9 cellular contexts compared by ENCODE assay signal in genomic region chr11:59822989-59823566, GRCh38. TPM values are rescaled to one million over a fixed set of nuclear protein-coding genes. Genes with fewer than 3 reads are reported as not detected.
DNase-seq lines count a peak whose midpoint lies in the region; ATAC-seq, FAIRE-seq and TF ChIP-seq lines count a peak whose summit lies in the region.
"Had no signal": no experiment of that assay in that cellular context is flagged by ENCODE, and none has a peak within 500 bp of the region (broad histone marks: within the 10 kb centered on the region; RNA-seq: fewer than 3 reads in every experiment).

No MANE protein-coding gene starts in this region.

- H3K4ac ChIP-seq in H1 (replicated peaks; ENCODE audit: insufficient read length, low read depth, low read length): no peak overlapping the region

- no peak overlapping the region for H2AK5ac ChIP-seq in H1 (ENCODE audit: low read depth, low read length)

- H3K14ac ChIP-seq in H1 (ENCODE audit: insufficient read length): no peak overlapping the region

- H2AFZ ChIP-seq in Loucy (ENCODE audit: low read length): peak overlapping the region; percentile 72
- no peak overlapping the region for H2AFZ ChIP-seq in SK-N-SH (ENCODE audit: low read depth)
- H2AFZ ChIP-seq in H1 (ENCODE audit: low read length): no peak overlapping the region

- TF ChIP-seq POLR2A in H1 (IDR thresholded peaks at IDR 0.05; ENCODE audit: control extremely low read depth in 1 of 2, low read depth in 2 of 2, low read length in 2 of 2): no peak

- TF ChIP-seq CTCF in GM10266 (IDR thresholded peaks at IDR 0.05; ENCODE audit: control insufficient read depth, insufficient read depth, low read depth, missing control alignments) (peak; percentile 61), HEK293 (tag by site-specific recombination; IDR thresholded peaks at IDR 0.05) (peak; percentile 20; the same call in 1 of the 2 replicates), Loucy (conservative IDR thresholded peaks at IDR 0.05; ENCODE audit: low read length) (peak; percentile 86), SK-N-SH (IDR thresholded peaks at IDR 0.05) (peak; percentile 78), H1 (IDR thresholded peaks at IDR 0.05; ENCODE audit: control extremely low read depth in 1 of 3, insufficient read depth in 1 of 3, low read depth in 1 of 3, low read length in 3 of 3) (peak; percentile 11 to 63 (median 62))

- no peaks in the 10 kb centered on the region for H3K79me1 ChIP-seq in H1 (ENCODE audit: low read depth, low read length)

- H3K9me3 ChIP-seq in HEK293 (ENCODE audit: control insufficient read depth, insufficient read depth, low read depth, low read length) (no peaks in the 10 kb centered on the region), Loucy (ENCODE audit: insufficient read depth, low read depth, low read length) (no peaks in the 10 kb centered on the region), SK-N-SH (no peaks in the 10 kb centered on the region), H1 (ENCODE audit: insufficient read depth in 2 of 2, low read depth in 1 of 2, low read length in 1 of 2) (no peaks in the 10 kb centered on the region)

- H3K23ac ChIP-seq in H1 (ENCODE audit: insufficient read length): no peak overlapping the region

- peak overlapping the region; percentile 67 for H3K9ac ChIP-seq in Loucy (ENCODE audit: low read depth, low read length, poor library complexity, severe bottlenecking)
- H3K9ac ChIP-seq in SK-N-SH: no peak overlapping the region
- H3K9ac ChIP-seq in H1 (replicated peaks in 1 of 4; ENCODE audit: extremely low read depth in 1 of 4, low read depth in 3 of 4, low read length in 3 of 4): no peak overlapping the region

- H3K27me3 ChIP-seq in Loucy (ENCODE audit: insufficient read depth, low read length, poor library complexity, severe bottlenecking): no peaks in the 10 kb centered on the region
- H3K27me3 ChIP-seq in SK-N-SH (ENCODE audit: insufficient read depth): no peaks in the 10 kb centered on the region
- H3K27me3 ChIP-seq in H1 (replicated peaks in 1 of 4; ENCODE audit: control insufficient read depth in 3 of 4, extremely low read depth in 1 of 4, insufficient read depth in 3 of 4, low read length in 3 of 4): no peaks in the 10 kb centered on the region

- no peaks in the 10 kb centered on the region for H3K4me1 ChIP-seq in HEK293 (ENCODE audit: control insufficient read depth, insufficient read depth, low read length)
- H3K4me1 ChIP-seq in Loucy (ENCODE audit: insufficient read depth, low read length, poor library complexity, severe bottlenecking): peaks cover 37% of the 10 kb centered on the region
- H3K4me1 ChIP-seq in SK-N-SH (ENCODE audit: control insufficient read depth in 1 of 2, insufficient read depth in 2 of 2, low read depth in 1 of 2, low read length in 1 of 2): no peaks in the 10 kb centered on the region
- H3K4me1 ChIP-seq in H1 (replicated peaks in 1 of 4; ENCODE audit: control insufficient read depth in 3 of 4, insufficient read depth in 4 of 4, low read length in 3 of 4): peaks cover 0 to 5% (median 0%) of the 10 kb centered on the region in 4 experiments; a peak in 2 of 7 replicates

- no peak overlapping the region for H3K18ac ChIP-seq in H1 (ENCODE audit: extremely low read depth, low read length)

- CTCF ChIA-PET in HEK293 (lab: Yijun Ruan, JAX): interaction anchor here (0.6 to 1.6 kb wide), 14 partner anchors 11 to 523 kb away, joined by 3 to 28 read pairs (median 3); no protein-coding TSS in a partner anchor
- CTCF ChIA-PET in SK-N-SH (lab: Yijun Ruan, JAX): interaction anchor here (0.5 to 1.3 kb wide), 12 partner anchors 15 to 428 kb away, joined by 3 to 6 read pairs (median 3); no protein-coding TSS in a partner anchor
- CTCF ChIA-PET in H1 (lab: Charles Lee; ENCODE audit: partially characterized antibody): interaction anchor here (0.6 to 2.8 kb wide), 15 partner anchors 11 to 428 kb away, joined by 3 to 13 read pairs (median 3); partner anchors contain the start of gene CBLIF

- H3K27ac ChIP-seq in HEK293 (ENCODE audit: extremely low read depth, low read depth, low read length) (no peak overlapping the region), SK-N-SH (ENCODE audit: low read depth in 2 of 2, low read length in 1 of 2) (no peak overlapping the region), H1 (ENCODE audit: low read depth, low read length) (no peak overlapping the region)
- H3K27ac ChIP-seq: SK-N-MC had no signal

- no peak for ATAC-seq in GM19328 (IDR thresholded peaks at IDR 0.05; ENCODE audit: unreplicated experiment)

- TF ChIP-seq RAD21 in SK-N-SH (IDR thresholded peaks at IDR 0.05; ENCODE audit: low read length): peak; percentile 83
- TF ChIP-seq RAD21 in H1 (IDR thresholded peaks at IDR 0.05 in 1 of 2, conservative IDR thresholded peaks at IDR 0.05 in 1 of 2; ENCODE audit: low read depth in 2 of 2, low read length in 2 of 2): peak; percentile 81 to 86

- H4K8ac ChIP-seq in H1 (ENCODE audit: extremely low read depth, insufficient read depth, low read length): no peak overlapping the region

- no peak overlapping the region for H2BK120ac ChIP-seq in H1 (replicated peaks; ENCODE audit: low read depth, low read length)

- H3K79me2 ChIP-seq in Loucy (ENCODE audit: insufficient read depth, low read length) (peaks cover 24% of the 10 kb centered on the region; the same call in 1 of the 2 replicates), SK-N-SH (ENCODE audit: insufficient read depth) (no peaks in the 10 kb centered on the region), H1 (ENCODE audit: control insufficient read depth in 1 of 2, insufficient read depth in 2 of 2, low read length in 2 of 2) (no peaks in the 10 kb centered on the region)

- no peak overlapping the region for H2BK20ac ChIP-seq in H1 (ENCODE audit: low read length)

- H3K23me2 ChIP-seq in H1 (ENCODE audit: low read depth, low read length): no peaks in the 10 kb centered on the region; the same call in 1 of the 2 replicates

- H2BK12ac ChIP-seq in H1 (ENCODE audit: low read depth, low read length): no peak overlapping the region

- POLR2A ChIA-PET in HEK293 (lab: Yijun Ruan, JAX) (no interaction called here), SK-N-SH (lab: Yijun Ruan, JAX) (no interaction called here), H1 (lab: Charles Lee; ENCODE audit: partially characterized antibody) (no interaction called here)

- DNase-seq in AG08395 (ENCODE audit: low spot score): peak; percentile 62
- DNase-seq in GM10266 (ENCODE audit: extremely low spot score): peak; percentile 47
- peak; percentile 53 for DNase-seq in SK-N-SH
- DNase-seq in H1 (ENCODE audit: low read depth in 1 of 2, low spot score in 2 of 2): no peak
- peak; percentile 33 for DNase-seq in middle frontal gyrus (ENCODE audit: extremely low spot score, low spot score)

- 1% methylated on average over 9 of the region's 9 CpGs for WGBS in SK-N-SH (ENCODE audit: low lambda C conversion rate)
- WGBS in H1 (ENCODE audit: extremely low coverage in 1 of 2, insufficient coverage in 1 of 2, insufficient read length in 1 of 2, insufficient replicate concordance in 2 of 2, low coverage in 1 of 2, low lambda C conversion rate in 2 of 2, missing lambda C conversion rate in 1 of 2), 2 experiments: 61% methylated on average over 9 of the region's 9 CpGs; no CpG with 5 or more reads in 1 of the 2 experiments

- peak; percentile 48 for FAIRE-seq in H1 (lab: Jason Lieb, UNC)

- no peak overlapping the region for H2BK5ac ChIP-seq in H1 (ENCODE audit: low read depth, low read length)

- no peak overlapping the region for H4K5ac ChIP-seq in H1 (ENCODE audit: insufficient read length, low read depth, low read length)

- H3K36me3 ChIP-seq in HEK293 (ENCODE audit: control insufficient read depth in 2 of 2, insufficient read depth in 1 of 2, low read length in 2 of 2) (no peaks in the 10 kb centered on the region), Loucy (ENCODE audit: insufficient read depth, low read length) (no peaks in the 10 kb centered on the region), SK-N-SH (replicated peaks in 1 of 2; ENCODE audit: control insufficient read depth in 1 of 2, insufficient read depth in 2 of 2, low read length in 1 of 2) (no peaks in the 10 kb centered on the region), H1 (ENCODE audit: control insufficient read depth in 2 of 4, insufficient read depth in 4 of 4, low read length in 3 of 4) (no peaks in the 10 kb centered on the region)

- H3K4me2 ChIP-seq in Loucy (ENCODE audit: low read depth, low read length, poor library complexity, severe bottlenecking): peak overlapping the region; percentile 72
- no peak overlapping the region for H3K4me2 ChIP-seq in SK-N-SH
- no peak overlapping the region for H3K4me2 ChIP-seq in H1 (ENCODE audit: insufficient read depth in 1 of 2, low read depth in 2 of 2, low read length in 2 of 2)

- no peaks in the 10 kb centered on the region for H4K20me1 ChIP-seq in Loucy (ENCODE audit: insufficient read depth, low read length, poor library complexity, severe bottlenecking)
- H4K20me1 ChIP-seq in SK-N-SH (ENCODE audit: insufficient read depth): no peaks in the 10 kb centered on the region
- H4K20me1 ChIP-seq in H1 (replicated peaks in 1 of 2; ENCODE audit: control insufficient read depth in 1 of 2, insufficient read depth in 2 of 2, low read length in 2 of 2): no peaks in the 10 kb centered on the region

- H2BK15ac ChIP-seq in H1 (ENCODE audit: low read length): no peak overlapping the region

- H3K56ac ChIP-seq in H1 (replicated peaks; ENCODE audit: insufficient read length, low read depth, low read length): no peak overlapping the region

- TF ChIP-seq EP300 in SK-N-SH (IDR thresholded peaks at IDR 0.05; ENCODE audit: borderline replicate concordance in 1 of 2, low read depth in 1 of 2, low read length in 1 of 2) (no peak), H1 (IDR thresholded peaks at IDR 0.05; ENCODE audit: borderline replicate concordance in 1 of 2, low read depth in 2 of 2, low read length in 2 of 2) (no peak)

- H3K9me2 ChIP-seq in Loucy (replicated peaks; ENCODE audit: low read depth, low read length) (no peaks in the 10 kb centered on the region), SK-N-SH (no peaks in the 10 kb centered on the region)

- no peak overlapping the region for H3K4me3 ChIP-seq in HEK293 (ENCODE audit: low read depth, low read length)
- peak overlapping the region; percentile 58 for H3K4me3 ChIP-seq in Loucy (ENCODE audit: low read length, poor library complexity, severe bottlenecking)
- H3K4me3 ChIP-seq in SK-N-SH (ENCODE audit: low read depth in 2 of 2, low read length in 1 of 2): no peak overlapping the region
- H3K4me3 ChIP-seq in H1 (ENCODE audit: extremely low read depth in 1 of 4, insufficient read depth in 2 of 4, low read depth in 3 of 4, low read length in 4 of 4): no peak overlapping the region
- H3K4me3 ChIP-seq: SK-N-MC had no signal

- H3F3A ChIP-seq in Loucy (ENCODE audit: low read depth): peaks cover 10% of the 10 kb centered on the region
- H3F3A ChIP-seq in SK-N-SH (replicated peaks; ENCODE audit: insufficient read depth): no peaks in the 10 kb centered on the region

- H4K91ac ChIP-seq in H1 (replicated peaks; ENCODE audit: insufficient read length, low read length): no peak overlapping the region

RNA-seq across cellular contexts. Expression of gene MRPL16, which starts 12.5 kb away (rescaled TPM):
- 70.1 and 77.6 TPM in 2 replicates for polyA plus RNA-seq in SK-N-SH (2012; rRNA removed)
- 83.3 and 91.2 TPM in 2 replicates for polyA plus RNA-seq in SK-N-SH (2012; cell fraction: cytosol; rRNA removed)
- 46.4 and 50.2 TPM in 2 replicates for polyA plus RNA-seq in SK-N-SH (2012; cell fraction: nucleus; rRNA removed)
- 76.8 and 79.8 TPM in 2 replicates for total RNA-seq in H1 (2021; fragmentation: NEBNext Ultra II Directional; extraction: Animal tissue kit (Norgen Biotek cat#: 25700))
- 69.2 and 72.3 TPM in 2 replicates for polyA plus RNA-seq in H1 (2011; rRNA removed)
- 105 TPM for polyA plus RNA-seq in H1 (2011; cell fraction: cytosol; rRNA removed)
- polyA plus RNA-seq in H1 (2011; cell fraction: nucleus; rRNA removed): 46.5 TPM
- polyA plus RNA-seq in H1 (2012, experiment 1 of 2): 86.4 to 94.2 TPM (median 89.9 TPM) in 4 replicates
- polyA plus RNA-seq in H1 (2012, experiment 2 of 2): 67.1 TPM
- polyA plus RNA-seq in H1 (2013, experiment 1 of 2): 80.6 TPM
- polyA plus RNA-seq in H1 (2013, experiment 2 of 2): 83.2 TPM
- polyA minus RNA-seq in H1 (2011; rRNA and poly(A)+ RNA removed): 35.6 and 43.8 TPM in 2 replicates
- polyA minus RNA-seq in H1 (2011; cell fraction: cytosol; rRNA and poly(A)+ RNA removed): 27.0 TPM
- polyA minus RNA-seq in H1 (2011; cell fraction: nucleus; rRNA and poly(A)+ RNA removed): 23.9 TPM

RNA-seq across cellular contexts. Expression of gene CBLIF, which starts 22.2 kb away (rescaled TPM):
- polyA plus RNA-seq in SK-N-SH (2012; rRNA removed) (not detected in 2 replicates), H1 (2011; rRNA removed) (not detected in 2 replicates)
- not detected in 2 replicates for polyA plus RNA-seq in SK-N-SH (2012; cell fraction: cytosol; rRNA removed)
- not detected in 2 replicates for polyA plus RNA-seq in SK-N-SH (2012; cell fraction: nucleus; rRNA removed)
- total RNA-seq in H1 (2021; fragmentation: NEBNext Ultra II Directional; extraction: Animal tissue kit (Norgen Biotek cat#: 25700)): not detected in 2 replicates
- polyA plus RNA-seq in H1 (2011; cell fraction: cytosol; rRNA removed): not detected
- not detected for polyA plus RNA-seq in H1 (2011; cell fraction: nucleus; rRNA removed)
- not detected in 4 replicates for polyA plus RNA-seq in H1 (2012, experiment 1 of 2)
- not detected for polyA plus RNA-seq in H1 (2012, experiment 2 of 2)
- not detected for polyA plus RNA-seq in H1 (2013, experiment 1 of 2)
- not detected for polyA plus RNA-seq in H1 (2013, experiment 2 of 2)
- not detected in 2 replicates for polyA minus RNA-seq in H1 (2011; rRNA and poly(A)+ RNA removed)
- not detected for polyA minus RNA-seq in H1 (2011; cell fraction: cytosol; rRNA and poly(A)+ RNA removed)
- polyA minus RNA-seq in H1 (2011; cell fraction: nucleus; rRNA and poly(A)+ RNA removed): not detected

RNA-seq across cellular contexts. Expression of gene TCN1, which starts 43.2 kb away (rescaled TPM):
- 0.03 TPM in 1 of 2 replicates, not detected in the other for polyA plus RNA-seq in SK-N-SH (2012; rRNA removed)
- not detected in 2 replicates for polyA plus RNA-seq in SK-N-SH (2012; cell fraction: cytosol; rRNA removed)
- not detected in 2 replicates for polyA plus RNA-seq in SK-N-SH (2012; cell fraction: nucleus; rRNA removed)
- not detected in 2 replicates for total RNA-seq in H1 (2021; fragmentation: NEBNext Ultra II Directional; extraction: Animal tissue kit (Norgen Biotek cat#: 25700))
- polyA plus RNA-seq in H1 (2011; rRNA removed): not detected in 2 replicates
- not detected for polyA plus RNA-seq in H1 (2011; cell fraction: cytosol; rRNA removed)
- not detected for polyA plus RNA-seq in H1 (2011; cell fraction: nucleus; rRNA removed)
- not detected in 4 replicates for polyA plus RNA-seq in H1 (2012, experiment 1 of 2)
- polyA plus RNA-seq in H1 (2012, experiment 2 of 2): not detected
- not detected for polyA plus RNA-seq in H1 (2013, experiment 1 of 2)
- polyA plus RNA-seq in H1 (2013, experiment 2 of 2): not detected
- not detected in 2 replicates for polyA minus RNA-seq in H1 (2011; rRNA and poly(A)+ RNA removed)
- not detected for polyA minus RNA-seq in H1 (2011; cell fraction: cytosol; rRNA and poly(A)+ RNA removed)
- polyA minus RNA-seq in H1 (2011; cell fraction: nucleus; rRNA and poly(A)+ RNA removed): not detected

RNA-seq across cellular contexts. Expression of gene OOSP3, which starts 55.5 kb away (rescaled TPM):
- not detected in 2 replicates for polyA plus RNA-seq in SK-N-SH (2012; rRNA removed)
- not detected in 2 replicates for polyA plus RNA-seq in SK-N-SH (2012; cell fraction: cytosol; rRNA removed)
- polyA plus RNA-seq in SK-N-SH (2012; cell fraction: nucleus; rRNA removed): not detected in 2 replicates
- not detected in 2 replicates for total RNA-seq in H1 (2021; fragmentation: NEBNext Ultra II Directional; extraction: Animal tissue kit (Norgen Biotek cat#: 25700))
- polyA plus RNA-seq in H1 (2011; rRNA removed): not detected in 2 replicates
- polyA plus RNA-seq in H1 (2011; cell fraction: cytosol; rRNA removed): not detected
- polyA plus RNA-seq in H1 (2011; cell fraction: nucleus; rRNA removed): not detected
- polyA plus RNA-seq in H1 (2012, experiment 1 of 2): not detected in 4 replicates
- polyA plus RNA-seq in H1 (2012, experiment 2 of 2): not detected
- polyA plus RNA-seq in H1 (2013, experiment 1 of 2): 0.12 TPM
- polyA plus RNA-seq in H1 (2013, experiment 2 of 2): not detected
- polyA minus RNA-seq in H1 (2011; rRNA and poly(A)+ RNA removed): not detected in 2 replicates
- polyA minus RNA-seq in H1 (2011; cell fraction: cytosol; rRNA and poly(A)+ RNA removed): not detected
- polyA minus RNA-seq in H1 (2011; cell fraction: nucleus; rRNA and poly(A)+ RNA removed): not detected

Comparison
In these comparisons a context has a peak if more than half of its experiments do, and no peak if none do; other contexts are left out.
1. DNase-seq: peak in AG08395 (single experiment), GM10266 (single experiment), SK-N-SH (single experiment) and middle frontal gyrus (single experiment); none in H1 (0 of 2).
2. CTCF ChIP-seq: peak in every context shown above with its lines; median percentile 86 in Loucy; 78 in SK-N-SH; 62 in H1; 61 in GM10266; 20 in HEK293.